8 cellular contexts compared by ENCODE assay signal in the genomic region with DNA sequence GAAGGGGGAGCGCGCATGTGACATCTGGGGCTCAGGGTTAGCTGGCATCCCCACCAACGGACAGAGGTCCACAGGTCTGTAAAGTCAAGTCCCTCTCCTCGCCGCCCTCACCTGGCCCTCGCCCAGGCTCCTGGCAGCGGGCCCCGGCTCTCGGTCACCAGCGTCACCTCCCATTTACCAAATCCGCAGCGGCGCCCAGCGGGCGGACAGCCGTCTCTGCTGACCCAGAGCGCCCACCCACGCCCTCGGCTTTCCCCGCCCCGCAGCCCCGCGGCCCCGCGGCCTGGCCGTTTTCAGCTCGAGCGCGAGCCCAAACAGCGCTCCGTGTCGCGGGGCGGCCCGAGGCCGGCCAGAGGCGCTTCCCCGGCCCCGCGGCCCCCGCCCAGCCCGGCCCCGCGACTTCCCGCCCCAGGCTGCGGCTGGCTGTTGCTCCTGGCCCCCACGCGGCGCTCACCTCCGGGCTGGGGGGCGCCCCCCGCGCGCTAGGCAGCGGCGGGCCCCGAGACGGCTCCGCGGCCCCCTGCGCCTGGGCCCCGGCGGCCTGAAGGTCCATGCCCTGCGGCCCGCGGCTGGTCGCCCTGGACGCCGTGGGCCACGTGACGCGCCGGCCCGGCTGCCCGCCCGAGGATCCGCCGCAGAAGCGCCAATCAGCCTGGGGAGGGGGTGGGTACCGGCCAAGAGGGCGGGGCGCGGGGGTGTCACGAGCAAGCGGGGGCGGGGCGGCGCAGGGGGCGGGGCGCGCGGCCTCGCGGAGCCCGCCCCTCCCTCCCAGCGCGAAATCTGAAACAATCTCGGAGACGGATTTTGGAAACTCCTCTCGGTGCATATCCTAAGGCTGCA. TPM values are rescaled to one million over a fixed set of nuclear protein-coding genes. Genes with fewer than 3 reads are reported as not detected.
DNase-seq lines count a peak whose midpoint lies in the region; ATAC-seq and TF ChIP-seq lines count a peak whose summit lies in the region.

A gene with protein sequence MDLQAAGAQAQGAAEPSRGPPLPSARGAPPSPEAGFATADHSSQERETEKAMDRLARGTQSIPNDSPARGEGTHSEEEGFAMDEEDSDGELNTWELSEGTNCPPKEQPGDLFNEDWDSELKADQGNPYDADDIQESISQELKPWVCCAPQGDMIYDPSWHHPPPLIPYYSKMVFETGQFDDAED (minus strand): TSS at position 598 of the 840 bp plus-strand sequence. CDS start 45 bp downstream, at position 553.

- H3K9me3 ChIP-seq in MG63 (no peaks in the 10 kb centered on the region), suprapubic skin (no peaks in the 10 kb centered on the region)

- H3K27me3 ChIP-seq in MG63 (no peaks in the 10 kb centered on the region), suprapubic skin (no peaks in the 10 kb centered on the region)

- TF ChIP-seq POLR2A in suprapubic skin (IDR thresholded peaks at IDR 0.05) = peak in 1 of 2 donors; percentile 30

- DNase-seq in COLO829 (ENCODE audit: low spot score) = peak; percentile 82
- peak; percentile 90 for DNase-seq in MG63
- DNase-seq in SKM-1 treated with dmso at 0.1 percent for 144 hours (lab: John Stamatoyannopoulos, UW; ENCODE audit: unreplicated experiment) = peak; percentile 66
- no peak for DNase-seq in glomerular endothelial cell (ENCODE audit: extremely low read depth, low read depth, low spot score)
- DNase-seq in omental fat pad (ENCODE audit: low spot score) = peak; percentile 61
- DNase-seq in suprapubic skin (ENCODE audit: low spot score in 2 of 2) = peak; percentile 91 to 95

- H3K4me3 Mint-ChIP-seq in activated naive CD4-positive, alpha-beta T cell treated with anti-CD3 and anti-CD28 coated beads, Interleukin-2, amount 50 U/mL, for 24 hours = peak within 1 kb of the TSS; percentile 89

- peak; percentile 62 for ATAC-seq in GM21528 (IDR thresholded peaks at IDR 0.05; ENCODE audit: low FRiP score, unreplicated experiment)
- ATAC-seq in omental fat pad (ENCODE audit: low FRiP score) = peak; percentile 82

- WGBS in suprapubic skin = 0% methylated on average over 3 of the region's 100 CpGs

- TF ChIP-seq CTCF in omental fat pad (IDR thresholded peaks at IDR 0.05) = no peak
- no peak for TF ChIP-seq CTCF in suprapubic skin (IDR thresholded peaks at IDR 0.05)

- peak within 1 kb of the TSS; percentile 63 for H3K4me3 ChIP-seq in MG63
- H3K4me3 ChIP-seq in suprapubic skin = peak within 1 kb of the TSS; percentile 89

- H3K4me1 Mint-ChIP-seq in activated naive CD4-positive, alpha-beta T cell treated with anti-CD3 and anti-CD28 coated beads, Interleukin-2, amount 50 U/mL, for 24 hours = peaks cover 20% of the 10 kb centered on the region

- peaks cover 79% of the 10 kb centered on the region for H3K36me3 ChIP-seq in MG63
- H3K36me3 ChIP-seq in suprapubic skin = peaks cover 25% of the 10 kb centered on the region

- H3K27ac Mint-ChIP-seq in activated naive CD4-positive, alpha-beta T cell treated with anti-CD3 and anti-CD28 coated beads, Interleukin-2, amount 50 U/mL, for 24 hours = peak within 1 kb of the TSS; percentile 94

- H3K36me3 Mint-ChIP-seq in activated naive CD4-positive, alpha-beta T cell treated with anti-CD3 and anti-CD28 coated beads, Interleukin-2, amount 50 U/mL, for 24 hours = peaks cover 9% of the 10 kb centered on the region

- H3K27me3 Mint-ChIP-seq in activated naive CD4-positive, alpha-beta T cell treated with anti-CD3 and anti-CD28 coated beads, Interleukin-2, amount 50 U/mL, for 24 hours = no peaks in the 10 kb centered on the region

- H3K27ac ChIP-seq in suprapubic skin = peak within 1 kb of the TSS; percentile 88

- TF ChIP-seq EP300 in suprapubic skin (IDR thresholded peaks at IDR 0.05) = no peak

- peaks cover 25% of the 10 kb centered on the region for H3K4me1 ChIP-seq in suprapubic skin

- no peaks in the 10 kb centered on the region for H3K9me3 Mint-ChIP-seq in activated naive CD4-positive, alpha-beta T cell treated with anti-CD3 and anti-CD28 coated beads, Interleukin-2, amount 50 U/mL, for 24 hours

RNA-seq across cellular contexts. Expression of the gene that starts here (rescaled TPM):
- 589 and 616 TPM in 2 replicates for total RNA-seq in MG63 (2014; rRNA removed; shearing (Covaris generic); ENCODE audit: low replicate concordance)
- total RNA-seq in glomerular endothelial cell (58.1 and 62.2 TPM in 2 replicates), omental fat pad (10 to 100 TPM; 39.2 to 76.1 (median 61.8) TPM), suprapubic skin (10 to 100 TPM; 31.6 to 52.1 (median 47.4) TPM)
